ENCODE assay signal across 2 cellular contexts in the genomic region with DNA sequence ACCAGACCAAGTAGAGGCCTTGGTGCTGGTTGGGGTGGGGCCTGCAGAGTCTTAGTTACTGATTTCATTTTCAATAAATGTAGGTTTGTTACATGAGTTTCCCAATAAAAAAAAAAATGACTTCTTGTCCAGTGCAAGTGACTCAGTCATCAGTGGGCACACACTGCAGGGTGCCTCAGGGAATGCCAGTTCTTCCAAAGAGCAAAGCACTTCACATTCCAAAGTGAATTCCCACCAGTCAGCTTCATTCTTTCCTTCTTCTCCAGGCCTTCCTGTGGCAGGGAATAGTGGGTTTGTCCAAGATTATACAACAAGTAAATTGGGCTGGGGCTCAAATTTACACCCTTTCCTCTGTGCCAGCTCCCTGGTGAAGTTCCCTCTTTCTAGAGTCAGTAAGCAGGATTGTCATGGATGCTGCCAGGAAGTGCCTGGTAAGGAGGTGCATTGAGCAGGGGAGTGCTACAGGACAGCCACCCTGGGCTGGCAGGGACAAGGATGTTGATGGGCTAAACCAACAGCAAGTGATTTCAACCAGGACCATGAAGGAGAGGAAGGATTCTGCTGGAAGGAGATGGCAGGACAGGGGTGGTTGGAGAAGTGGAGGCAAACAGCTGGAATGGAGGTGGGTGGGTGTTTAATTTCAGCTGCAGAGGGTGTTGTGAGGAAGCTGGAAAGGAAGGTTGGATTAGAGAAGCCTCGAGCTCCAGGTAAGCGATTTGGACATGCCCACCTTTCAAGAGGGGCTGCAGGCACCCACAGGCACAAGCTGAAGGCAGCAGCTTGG.
A peak's percentile ranks its signal among the peaks of the same experiment; 100 is the strongest.
TF ChIP-seq lines count a peak whose summit lies in the region.

No MANE protein-coding gene starts in this region.

TF ChIP-seq in HEK293, 187 proteins besides CTCF, POLR2A, EP300 and RAD21:
- TF ChIP-seq ZNF791 (tag by site-specific recombination; IDR thresholded peaks at IDR 0.05): no peak
- TF ChIP-seq, protein P1, sequence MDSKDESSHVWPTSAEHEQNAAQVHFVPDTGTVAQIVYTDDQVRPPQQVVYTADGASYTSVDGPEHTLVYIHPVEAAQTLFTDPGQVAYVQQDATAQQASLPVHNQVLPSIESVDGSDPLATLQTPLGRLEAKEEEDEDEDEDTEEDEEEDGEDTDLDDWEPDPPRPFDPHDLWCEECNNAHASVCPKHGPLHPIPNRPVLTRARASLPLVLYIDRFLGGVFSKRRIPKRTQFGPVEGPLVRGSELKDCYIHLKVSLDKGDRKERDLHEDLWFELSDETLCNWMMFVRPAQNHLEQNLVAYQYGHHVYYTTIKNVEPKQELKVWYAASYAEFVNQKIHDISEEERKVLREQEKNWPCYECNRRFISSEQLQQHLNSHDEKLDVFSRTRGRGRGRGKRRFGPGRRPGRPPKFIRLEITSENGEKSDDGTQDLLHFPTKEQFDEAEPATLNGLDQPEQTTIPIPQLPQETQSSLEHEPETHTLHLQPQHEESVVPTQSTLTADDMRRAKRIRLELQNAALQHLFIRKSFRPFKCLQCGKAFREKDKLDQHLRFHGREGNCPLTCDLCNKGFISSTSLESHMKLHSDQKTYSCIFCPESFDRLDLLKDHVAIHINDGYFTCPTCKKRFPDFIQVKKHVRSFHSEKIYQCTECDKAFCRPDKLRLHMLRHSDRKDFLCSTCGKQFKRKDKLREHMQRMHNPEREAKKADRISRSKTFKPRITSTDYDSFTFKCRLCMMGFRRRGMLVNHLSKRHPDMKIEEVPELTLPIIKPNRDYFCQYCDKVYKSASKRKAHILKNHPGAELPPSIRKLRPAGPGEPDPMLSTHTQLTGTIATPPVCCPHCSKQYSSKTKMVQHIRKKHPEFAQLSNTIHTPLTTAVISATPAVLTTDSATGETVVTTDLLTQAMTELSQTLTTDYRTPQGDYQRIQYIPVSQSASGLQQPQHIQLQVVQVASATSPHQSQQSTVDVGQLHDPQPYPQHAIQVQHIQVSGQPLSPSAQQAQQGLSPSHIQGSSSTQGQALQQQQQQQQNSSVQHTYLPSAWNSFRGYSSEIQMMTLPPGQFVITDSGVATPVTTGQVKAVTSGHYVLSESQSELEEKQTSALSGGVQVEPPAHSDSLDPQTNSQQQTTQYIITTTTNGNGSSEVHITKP (tag by site-specific recombination; IDR thresholded peaks at IDR 0.05): 0 out of 2 replicates have a peak, but pooled peaks have one; percentile 45

TF ChIP-seq in K562, 482 proteins besides CTCF, POLR2A, EP300 and RAD21:
- TF ChIP-seq POLR2AphosphoS5 (IDR thresholded peaks at IDR 0.05; ENCODE audit: control insufficient read depth, insufficient read depth, low read depth, low read length): peak; percentile 35
- TF ChIP-seq C11orf30 (IDR thresholded peaks at IDR 0.05; ENCODE audit: low read depth): no peak
- TF ChIP-seq POLR2B (IDR thresholded peaks at IDR 0.05; ENCODE audit: low read depth, partially characterized antibody): peak; percentile 68
- no peak for TF ChIP-seq MCM2 (IDR thresholded peaks at IDR 0.05; ENCODE audit: low read depth)
- no peak for TF ChIP-seq BRCA1 (IDR thresholded peaks at IDR 0.05)
- TF ChIP-seq BRCA1 (CRISPR knock-in tag; IDR thresholded peaks at IDR 0.05): no peak
- no peak for TF ChIP-seq IFI16 (CRISPR knock-in tag; IDR thresholded peaks at IDR 0.05)
- peak; percentile 55; the same call in 1 of the 2 replicates for TF ChIP-seq SUPT5H (IDR thresholded peaks at IDR 0.05)
- peak; percentile 47; the same call in 1 of the 2 replicates for TF ChIP-seq PML (IDR thresholded peaks at IDR 0.05; ENCODE audit: low read length)
- TF ChIP-seq E2F8 (IDR thresholded peaks at IDR 0.05; ENCODE audit: low read depth, partially characterized antibody): peak; percentile 60
- no peak for TF ChIP-seq USF1 (CRISPR knock-in tag; IDR thresholded peaks at IDR 0.05)
